In the genomic region with DNA sequence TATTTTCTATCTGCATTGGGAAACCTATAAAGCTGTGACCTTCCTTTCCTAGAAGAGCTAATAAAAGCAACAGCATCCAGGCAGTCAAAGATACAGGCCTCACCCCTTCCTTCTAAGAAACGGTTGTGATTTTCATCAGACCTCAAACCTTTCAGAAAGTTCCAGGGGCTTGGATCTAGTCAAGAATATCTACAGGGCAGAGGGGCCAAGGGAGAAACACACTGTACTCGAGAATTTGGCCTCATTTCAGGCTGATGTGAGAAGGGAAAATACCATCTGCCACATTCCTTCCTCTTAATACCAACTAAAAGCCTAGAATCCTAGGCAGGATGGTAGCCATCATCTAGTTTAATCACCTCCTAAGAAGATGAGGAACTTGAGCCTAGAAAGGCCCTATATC, we compare ENCODE assay signal across 15 cellular contexts. TPM values are rescaled to one million over a fixed set of nuclear protein-coding genes. Genes with fewer than 3 reads are reported as not detected.
DNase-seq lines count a peak whose midpoint lies in the region; ATAC-seq lines count a peak whose summit lies in the region.
"Had no signal": no experiment of that assay in that cellular context is flagged by ENCODE, and none has a peak within 500 bp of the region (broad histone marks: within the 10 kb centered on the region; RNA-seq: fewer than 3 reads in every experiment).

No MANE protein-coding gene starts in this region.

- H3K27me3 Mint-ChIP-seq in activated T-cell treated with anti-CD3 and anti-CD28 coated beads, Interleukin-2, amount 50 U/mL, for 24 hours, result no peaks in the 10 kb centered on the region
- no peaks in the 10 kb centered on the region for H3K27me3 Mint-ChIP-seq in T-cell

- H3K4me3 Mint-ChIP-seq in activated T-cell treated with anti-CD3 and anti-CD28 coated beads, Interleukin-2, amount 50 U/mL, for 24 hours, result no peak overlapping the region
- H3K4me3 Mint-ChIP-seq in T-cell, result no peak overlapping the region
- no peak overlapping the region for H3K4me3 Mint-ChIP-seq in stimulated activated effector memory CD8-positive, alpha-beta T cell treated with anti-CD3 and anti-CD28 coated beads, Interleukin-12 subunit alpha, Interleukin-12 subunit beta, amount 100 ng/mL, for 72 hours

- peak overlapping the region; percentile 89 for H3K27ac Mint-ChIP-seq in activated T-cell treated with anti-CD3 and anti-CD28 coated beads, Interleukin-2, amount 50 U/mL, for 24 hours
- H3K27ac Mint-ChIP-seq in T-cell, result peak overlapping the region; percentile 36 to 56
- H3K27ac Mint-ChIP-seq in stimulated activated effector memory CD8-positive, alpha-beta T cell treated with anti-CD3 and anti-CD28 coated beads, Interleukin-12 subunit alpha, Interleukin-12 subunit beta, amount 100 ng/mL, for 72 hours, result peak overlapping the region; percentile 51

- no peak for DNase-seq in activated T-cell treated with anti-CD3 and anti-CD28 coated beads, Interleukin-2, amount 50 U/mL, for 24 hours
- no peak for DNase-seq in activated T-cell treated with anti-CD3 and anti-CD28 coated beads, Interleukin-2, amount 50 U/mL, for 48 hours
- DNase-seq in T-cell (no peak), NK-92 (lab: John Stamatoyannopoulos, UW; ENCODE audit: unreplicated experiment) (no peak), glomerular visceral epithelial cell (ENCODE audit: extremely low spot score) (no peak), cortex of kidney (lab: John Stamatoyannopoulos, UW) (no peak)
- no peak for DNase-seq in stimulated activated effector memory CD8-positive, alpha-beta T cell treated with anti-CD3 and anti-CD28 coated beads, Interleukin-12 subunit alpha, Interleukin-12 subunit beta, amount 100 ng/mL, for 72 hours (ENCODE audit: low spot score in 2 of 2)
- DNase-seq: ACHN; activated CD4-positive, alpha-beta T cell treated with anti-CD3 and anti-CD28 coated beads, Interleukin-2, amount 50 U/mL, for 48 hours; dermis blood vessel endothelial cell; mesenchymal stem cell; ovary; PC-3; stimulated activated CD4-positive, alpha-beta T cell treated with anti-CD3 and anti-CD28 coated beads, Interleukin-12 subunit alpha, Interleukin-12 subunit beta, amount 100 ng/mL, for 4 hours had no signal

- ATAC-seq in HG02623 (IDR thresholded peaks at IDR 0.05; ENCODE audit: unreplicated experiment), result peak; percentile 8
- ATAC-seq in T-cell (replicated peaks in 1 of 4), result peak in 2 of 4 experiments; percentile 11 to 34
- ATAC-seq in stimulated activated effector memory CD8-positive, alpha-beta T cell treated with anti-CD3 and anti-CD28 coated beads, Interleukin-12 subunit alpha, Interleukin-12 subunit beta, amount 100 ng/mL, for 72 hours, result no peak
- ATAC-seq: PC-3 had no signal

- H3K9me3 Mint-ChIP-seq in activated T-cell treated with anti-CD3 and anti-CD28 coated beads, Interleukin-2, amount 50 U/mL, for 24 hours, result no peaks in the 10 kb centered on the region
- H3K9me3 Mint-ChIP-seq in T-cell, result no peaks in the 10 kb centered on the region
- H3K9me3 Mint-ChIP-seq in stimulated activated effector memory CD8-positive, alpha-beta T cell treated with anti-CD3 and anti-CD28 coated beads, Interleukin-12 subunit alpha, Interleukin-12 subunit beta, amount 100 ng/mL, for 72 hours, result no peaks in the 10 kb centered on the region

- no peaks in the 10 kb centered on the region for H3K36me3 Mint-ChIP-seq in activated T-cell treated with anti-CD3 and anti-CD28 coated beads, Interleukin-2, amount 50 U/mL, for 24 hours (ENCODE audit: low read depth)
- H3K36me3 Mint-ChIP-seq in T-cell, result no peaks in the 10 kb centered on the region
- no peaks in the 10 kb centered on the region for H3K36me3 Mint-ChIP-seq in stimulated activated effector memory CD8-positive, alpha-beta T cell treated with anti-CD3 and anti-CD28 coated beads, Interleukin-12 subunit alpha, Interleukin-12 subunit beta, amount 100 ng/mL, for 72 hours

- peaks cover 48% of the 10 kb centered on the region for H3K4me1 Mint-ChIP-seq in activated T-cell treated with anti-CD3 and anti-CD28 coated beads, Interleukin-2, amount 50 U/mL, for 24 hours (ENCODE audit: low read depth)
- H3K4me1 Mint-ChIP-seq in T-cell, result peaks cover 22 to 36% (median 23%) of the 10 kb centered on the region in 3 donors
- peaks cover 30% of the 10 kb centered on the region for H3K4me1 Mint-ChIP-seq in stimulated activated effector memory CD8-positive, alpha-beta T cell treated with anti-CD3 and anti-CD28 coated beads, Interleukin-12 subunit alpha, Interleukin-12 subunit beta, amount 100 ng/mL, for 72 hours

- CTCF ChIA-PET in T-cell (lab: Charles Lee), result interaction anchor here in 1 of 2 donors (2.2 kb wide), 1 partner anchor 23 kb away, joined by 7 read pairs; no protein-coding TSS in a partner anchor

- POLR2A ChIA-PET in T-cell (lab: Charles Lee), result no interaction called here

RNA-seq across cellular contexts. Expression of a gene that starts 24.5 kb away (rescaled TPM):
- 10 to 100 TPM; 16.8 to 31.1 (median 27.7) TPM for total RNA-seq in T-cell
